ENCODE assay signal across 11 cellular contexts in the genomic region with DNA sequence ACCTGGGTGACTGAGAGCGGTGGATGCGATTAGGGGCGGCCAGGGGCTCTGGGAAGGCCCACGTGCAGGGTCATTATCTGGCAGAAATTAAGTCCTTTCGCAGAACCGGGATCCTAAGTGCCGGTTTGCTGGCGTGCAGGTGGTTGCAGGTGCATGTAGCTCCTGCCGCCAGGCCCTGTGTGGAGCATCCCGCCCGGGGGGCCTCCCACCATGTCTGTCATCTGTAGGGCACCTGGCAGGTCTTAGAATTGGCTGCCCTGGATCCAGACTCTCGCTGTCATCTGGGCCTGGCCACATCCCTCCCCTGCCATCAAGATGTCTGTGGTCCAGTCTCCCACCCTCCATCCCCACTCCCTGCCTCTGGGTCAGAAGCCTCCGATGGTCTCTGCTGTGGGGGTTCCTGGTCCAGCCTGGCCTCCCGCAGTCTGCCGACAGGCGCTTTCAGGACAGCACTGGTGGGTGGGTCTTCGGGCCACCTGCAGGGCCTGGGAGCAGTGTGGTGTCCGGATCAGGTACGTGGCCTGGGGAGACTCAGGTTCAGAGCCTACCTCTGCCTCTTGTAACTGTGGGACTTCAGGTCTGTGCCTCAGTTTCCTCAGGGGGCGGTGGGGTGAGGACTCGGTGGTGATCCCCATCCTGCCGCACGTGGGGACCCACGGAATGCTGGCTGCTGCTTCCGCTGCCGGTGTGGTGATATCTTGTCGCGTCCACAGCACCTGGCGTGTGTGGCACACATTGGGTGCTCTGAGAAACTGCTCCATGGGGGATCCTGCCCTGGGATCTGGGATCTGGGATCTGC. TPM values are rescaled to one million over a fixed set of nuclear protein-coding genes. Genes with fewer than 3 reads are reported as not detected.
DNase-seq lines count a peak whose midpoint lies in the region; ATAC-seq and TF ChIP-seq lines count a peak whose summit lies in the region.
"Had no signal": no experiment of that assay in that cellular context is flagged by ENCODE, and none has a peak within 500 bp of the region (broad histone marks: within the 10 kb centered on the region; RNA-seq: fewer than 3 reads in every experiment).

No MANE protein-coding gene starts in this region.

- peak overlapping the region; percentile 96 for H3K4me3 ChIP-seq in colonic mucosa
- peak overlapping the region; percentile 38 for H3K4me3 ChIP-seq in naive thymus-derived CD4-positive, alpha-beta T cell (ENCODE audit: low read length)
- peak overlapping the region in 3 of 4 donors; percentile 93 to 96 (median 96) for H3K4me3 ChIP-seq in upper lobe of left lung

- intact Hi-C loops in colonic mucosa (cut with DNase I) = loop anchor here (5.0 kb wide), 1 partner anchor 72 kb away; a partner anchor contains a TSS
- intact Hi-C loops in naive thymus-derived CD4-positive, alpha-beta T cell (cut with micrococcal nuclease) = no loop called here

- H3K4me1 ChIP-seq in colonic mucosa (peaks cover 48% of the 10 kb centered on the region), upper lobe of left lung (peaks cover 81 to 100% (median 88%) of the 10 kb centered on the region in 4 donors)
- H3K4me1 ChIP-seq in naive thymus-derived CD4-positive, alpha-beta T cell (ENCODE audit: control insufficient read depth in 2 of 2, insufficient read depth in 2 of 2, low read length in 2 of 2) = peaks cover 24 to 50% of the 10 kb centered on the region in 2 donors

- TF ChIP-seq EP300 in upper lobe of left lung (IDR thresholded peaks at IDR 0.05) = no peak

- H3K27me3 Mint-ChIP-seq in activated naive CD8-positive, alpha-beta T cell treated with anti-CD3 and anti-CD28 coated beads, Interleukin-2, amount 10 ng/mL, durations not matched to agents 7 days and 5 days = peaks cover 28% of the 10 kb centered on the region
- H3K27me3 Mint-ChIP-seq in activated naive CD8-positive, alpha-beta T cell treated with anti-CD3 and anti-CD28 coated beads for 36 hours = no peaks in the 10 kb centered on the region
- peaks cover 0 to 37% (median 5%) of the 10 kb centered on the region in 5 donors for H3K27me3 Mint-ChIP-seq in naive thymus-derived CD4-positive, alpha-beta T cell

- ATAC-seq in activated naive CD8-positive, alpha-beta T cell treated with anti-CD3 and anti-CD28 coated beads, Interleukin-2, amount 10 ng/mL, durations not matched to agents 7 days and 5 days (ENCODE audit: low read depth) = no peak
- no peak for ATAC-seq in naive thymus-derived CD4-positive, alpha-beta T cell
- ATAC-seq in upper lobe of left lung (ENCODE audit: low FRiP score in 2 of 2) = no peak

- POLR2A ChIA-PET in activated naive CD8-positive, alpha-beta T cell treated with anti-CD3 and anti-CD28 coated beads, Interleukin-2, amount 10 ng/mL, durations not matched to agents 7 days and 5 days (lab: Charles Lee) = interaction anchor here (0.5 to 1.5 kb wide), 2 partner anchors 64 to 1122 kb away, joined by 3 to 4 read pairs; no protein-coding TSS in a partner anchor
- POLR2A ChIA-PET in naive thymus-derived CD4-positive, alpha-beta T cell (lab: Charles Lee) = interaction anchor here (1.2 kb wide), 1 partner anchor 19 kb away, joined by 4 read pairs; no protein-coding TSS in a partner anchor

- no peak overlapping the region for H3K27ac Mint-ChIP-seq in activated naive CD8-positive, alpha-beta T cell treated with anti-CD3 and anti-CD28 coated beads, Interleukin-2, amount 10 ng/mL, durations not matched to agents 7 days and 5 days
- no peak overlapping the region for H3K27ac Mint-ChIP-seq in activated naive CD8-positive, alpha-beta T cell treated with anti-CD3 and anti-CD28 coated beads for 36 hours
- peak overlapping the region in 6 of 9 donors; percentile 70 to 93 (median 88) for H3K27ac Mint-ChIP-seq in naive thymus-derived CD4-positive, alpha-beta T cell

- CTCF ChIA-PET in naive thymus-derived CD4-positive, alpha-beta T cell (lab: Charles Lee) = interaction anchor here (1.4 to 7.1 kb wide), 2 partner anchors 9 to 21 kb away, joined by 4 to 110 read pairs; no protein-coding TSS in a partner anchor

- no peaks in the 10 kb centered on the region for H3K36me3 Mint-ChIP-seq in activated naive CD8-positive, alpha-beta T cell treated with anti-CD3 and anti-CD28 coated beads, Interleukin-2, amount 10 ng/mL, durations not matched to agents 7 days and 5 days
- H3K36me3 Mint-ChIP-seq in activated naive CD8-positive, alpha-beta T cell treated with anti-CD3 and anti-CD28 coated beads for 36 hours = no peaks in the 10 kb centered on the region
- H3K36me3 Mint-ChIP-seq in naive thymus-derived CD4-positive, alpha-beta T cell = no peaks in the 10 kb centered on the region

- TF ChIP-seq POLR2A in upper lobe of left lung (IDR thresholded peaks at IDR 0.05) = no peak

- WGBS in upper lobe of left lung, 2 donors = 61 to 88% methylated on average over 8 to 28 of the region's 29 CpGs

- peaks cover 18% of the 10 kb centered on the region for H3K4me1 Mint-ChIP-seq in activated naive CD8-positive, alpha-beta T cell treated with anti-CD3 and anti-CD28 coated beads, Interleukin-2, amount 10 ng/mL, durations not matched to agents 7 days and 5 days
- peaks cover 27% of the 10 kb centered on the region for H3K4me1 Mint-ChIP-seq in activated naive CD8-positive, alpha-beta T cell treated with anti-CD3 and anti-CD28 coated beads for 36 hours
- peaks cover 23 to 51% (median 33%) of the 10 kb centered on the region in 7 donors for H3K4me1 Mint-ChIP-seq in naive thymus-derived CD4-positive, alpha-beta T cell

- peak overlapping the region; percentile 74 for H3K27ac ChIP-seq in colonic mucosa
- peak overlapping the region; percentile 53 for H3K27ac ChIP-seq in naive thymus-derived CD4-positive, alpha-beta T cell (ENCODE audit: low read depth, low read length)
- peak overlapping the region; percentile 77 to 91 (median 86) for H3K27ac ChIP-seq in upper lobe of left lung

- H3K27me3 ChIP-seq in colonic mucosa (no peaks in the 10 kb centered on the region), upper lobe of left lung (peaks cover 0 to 3% (median 1%) of the 10 kb centered on the region in 4 donors)
- H3K27me3 ChIP-seq in naive thymus-derived CD4-positive, alpha-beta T cell (ENCODE audit: control insufficient read depth in 2 of 2, insufficient read depth in 2 of 2, low read length in 2 of 2) = peaks cover 0 to 5% of the 10 kb centered on the region in 2 donors

- peak overlapping the region; percentile 96 to 99 for H3K9ac ChIP-seq in colonic mucosa (ENCODE audit: low read depth in 2 of 2, low read length in 2 of 2)

- H3K9me3 Mint-ChIP-seq in activated naive CD8-positive, alpha-beta T cell treated with anti-CD3 and anti-CD28 coated beads, Interleukin-2, amount 10 ng/mL, durations not matched to agents 7 days and 5 days = no peaks in the 10 kb centered on the region
- H3K9me3 Mint-ChIP-seq in activated naive CD8-positive, alpha-beta T cell treated with anti-CD3 and anti-CD28 coated beads for 36 hours = no peaks in the 10 kb centered on the region
- H3K9me3 Mint-ChIP-seq in naive thymus-derived CD4-positive, alpha-beta T cell = no peaks in the 10 kb centered on the region

- no peak overlapping the region for H3K4me3 Mint-ChIP-seq in activated naive CD8-positive, alpha-beta T cell treated with anti-CD3 and anti-CD28 coated beads, Interleukin-2, amount 10 ng/mL, durations not matched to agents 7 days and 5 days
- H3K4me3 Mint-ChIP-seq in activated naive CD8-positive, alpha-beta T cell treated with anti-CD3 and anti-CD28 coated beads for 36 hours = no peak overlapping the region
- peak overlapping the region in 9 of 10 donors; percentile 79 to 97 (median 86) for H3K4me3 Mint-ChIP-seq in naive thymus-derived CD4-positive, alpha-beta T cell

- DNase-seq in activated naive CD8-positive, alpha-beta T cell treated with anti-CD3 and anti-CD28 coated beads, Interleukin-2, amount 10 ng/mL, durations not matched to agents 7 days and 5 days = peak; percentile 28
- no peak for DNase-seq in activated naive CD8-positive, alpha-beta T cell treated with anti-CD3 and anti-CD28 coated beads for 36 hours
- DNase-seq in colonic mucosa = no peak
- no peak for DNase-seq in naive thymus-derived CD4-positive, alpha-beta T cell
- DNase-seq in upper lobe of left lung = peak in 1 of 2 donors; percentile 62
- DNase-seq in NCI-H774 (lab: John Stamatoyannopoulos, UW) = no peak
- DNase-seq in NCI-H82 treated with DMSO at 0.1 percent for 48 hours (lab: John Stamatoyannopoulos, UW; ENCODE audit: unreplicated experiment) = no peak
- no peak for DNase-seq in stimulated activated CD4-positive, alpha-beta T cell treated with anti-CD3 and anti-CD28 coated beads, Interleukin-4, amount 100 ng/mL, for 4 hours
- DNase-seq: activated CD4-positive, alpha-beta T cell treated with anti-CD3 and anti-CD28 coated beads, Interleukin-2, amount 50 U/mL, for 48 hours; anterior cingulate cortex; NCI-H446 treated with DMSO at 0.1 percent for 48 hours had no signal

- TF ChIP-seq CTCF in colonic mucosa (IDR thresholded peaks at IDR 0.05) (no peak), upper lobe of left lung (IDR thresholded peaks at IDR 0.05) (no peak)

- H3K36me3 ChIP-seq in colonic mucosa (no peaks in the 10 kb centered on the region), upper lobe of left lung (no peaks in the 10 kb centered on the region)
- H3K36me3 ChIP-seq in naive thymus-derived CD4-positive, alpha-beta T cell (ENCODE audit: control insufficient read depth in 2 of 3, insufficient read depth in 3 of 3, low read length in 3 of 3) = no peaks in the 10 kb centered on the region

- H3K9me3 ChIP-seq in colonic mucosa (no peaks in the 10 kb centered on the region), upper lobe of left lung (no peaks in the 10 kb centered on the region)
- H3K9me3 ChIP-seq in naive thymus-derived CD4-positive, alpha-beta T cell (ENCODE audit: control insufficient read depth in 2 of 3, low read length in 3 of 3) = no peaks in the 10 kb centered on the region

RNA-seq across cellular contexts. Expression of a gene that starts 5.4 kb away (rescaled TPM):
- total RNA-seq in activated naive CD8-positive, alpha-beta T cell treated with anti-CD3 and anti-CD28 coated beads, Interleukin-2, amount 10 ng/mL, durations not matched to agents 7 days and 5 days = under 1 TPM; 0.44 to 0.71 TPM
- total RNA-seq in activated naive CD8-positive, alpha-beta T cell treated with anti-CD3 and anti-CD28 coated beads for 36 hours = 1 to 10 TPM; 4.5 to 4.6 TPM
- total RNA-seq in colonic mucosa (100 to 1,000 TPM; 197 to 215 TPM), upper lobe of left lung (100 to 1,000 TPM in 1 of 6 donors, 10 to 100 TPM in 5; 60.0 to 103 (median 75.9) TPM)
- 10 to 100 TPM in 1 of 5 experiments, 1 to 10 TPM in 4; 1.2 to 11.2 (median 7.2) TPM for total RNA-seq in naive thymus-derived CD4-positive, alpha-beta T cell
- polyA plus RNA-seq in naive thymus-derived CD4-positive, alpha-beta T cell = 1 to 10 TPM in 1 of 2 donors, under 1 TPM in 1; 0.92 to 1.3 TPM

RNA-seq across cellular contexts. Expression of a gene that starts 36.3 kb away (rescaled TPM):
- 10 to 100 TPM; 17.9 to 19.5 TPM for total RNA-seq in activated naive CD8-positive, alpha-beta T cell treated with anti-CD3 and anti-CD28 coated beads, Interleukin-2, amount 10 ng/mL, durations not matched to agents 7 days and 5 days
- total RNA-seq in activated naive CD8-positive, alpha-beta T cell treated with anti-CD3 and anti-CD28 coated beads for 36 hours = 1 to 10 TPM; 7.5 to 7.8 TPM
- 1 to 10 TPM; 1.6 to 6.6 TPM for total RNA-seq in colonic mucosa
- total RNA-seq in naive thymus-derived CD4-positive, alpha-beta T cell = 100 to 1,000 TPM in 1 of 5 experiments, 10 to 100 TPM in 1, 1 to 10 TPM in 1, under 1 TPM in 2; 0.73 to 131 (median 6.6) TPM
- under 1 TPM in 1 of 2 donors, not detected in 1; 0.09 TPM for polyA plus RNA-seq in naive thymus-derived CD4-positive, alpha-beta T cell
- total RNA-seq in upper lobe of left lung = 10 to 100 TPM; 19.0 to 31.4 (median 28.4) TPM

RNA-seq across cellular contexts. Expression of a gene that starts 37.3 kb away (rescaled TPM):
- 100 to 1,000 TPM; 697 to 718 TPM for total RNA-seq in activated naive CD8-positive, alpha-beta T cell treated with anti-CD3 and anti-CD28 coated beads, Interleukin-2, amount 10 ng/mL, durations not matched to agents 7 days and 5 days
- 100 to 1,000 TPM; 221 to 222 TPM for total RNA-seq in activated naive CD8-positive, alpha-beta T cell treated with anti-CD3 and anti-CD28 coated beads for 36 hours
- total RNA-seq in colonic mucosa (100 to 1,000 TPM; 407 to 409 TPM), upper lobe of left lung (100 to 1,000 TPM; 324 to 781 (median 471) TPM)
- total RNA-seq in naive thymus-derived CD4-positive, alpha-beta T cell = 1,000 to 10,000 TPM in 2 of 5 experiments, 100 to 1,000 TPM in 3; 658 to 1,102 (median 755) TPM
- polyA plus RNA-seq in naive thymus-derived CD4-positive, alpha-beta T cell = 100 to 1,000 TPM; 643 to 982 TPM

Comparison
In these comparisons a context has a peak if more than half of its experiments do, and no peak if none do; other contexts are left out.
1. H3K27ac Mint-ChIP-seq: peak in naive thymus-derived CD4-positive, alpha-beta T cell (6 of 9); none in activated naive CD8-positive, alpha-beta T cell treated with anti-CD3 and anti-CD28 coated beads, Interleukin-2, amount 10 ng/mL, durations not matched to agents 7 days and 5 days (single experiment) and activated naive CD8-positive, alpha-beta T cell treated with anti-CD3 and anti-CD28 coated beads for 36 hours (single experiment).
2. H3K4me3 Mint-ChIP-seq: peak in naive thymus-derived CD4-positive, alpha-beta T cell (9 of 10); none in activated naive CD8-positive, alpha-beta T cell treated with anti-CD3 and anti-CD28 coated beads, Interleukin-2, amount 10 ng/mL, durations not matched to agents 7 days and 5 days (single experiment) and activated naive CD8-positive, alpha-beta T cell treated with anti-CD3 and anti-CD28 coated beads for 36 hours (single experiment).
3. H3K4me3 ChIP-seq: peak in every context shown above with its lines; median percentile 96 in colonic mucosa; 96 in upper lobe of left lung; 38 in naive thymus-derived CD4-positive, alpha-beta T cell.
4. RNA of a gene that starts 5.4 kb away (total RNA-seq): 197 to 215 TPM in colonic mucosa and 60.0 to 103 TPM in upper lobe of left lung; 1.2 to 11.2 TPM in naive thymus-derived CD4-positive, alpha-beta T cell, 4.5 to 4.6 TPM in activated naive CD8-positive, alpha-beta T cell treated with anti-CD3 and anti-CD28 coated beads for 36 hours and 0.44 to 0.71 TPM in activated naive CD8-positive, alpha-beta T cell treated with anti-CD3 and anti-CD28 coated beads, Interleukin-2, amount 10 ng/mL, durations not matched to agents 7 days and 5 days; every median in the first group is over 4 times any median in the second.
5. Peak in every context shown above with its lines, with median percentiles within 50 percentile points of each other: H3K27ac ChIP-seq.